In the genomic region with DNA sequence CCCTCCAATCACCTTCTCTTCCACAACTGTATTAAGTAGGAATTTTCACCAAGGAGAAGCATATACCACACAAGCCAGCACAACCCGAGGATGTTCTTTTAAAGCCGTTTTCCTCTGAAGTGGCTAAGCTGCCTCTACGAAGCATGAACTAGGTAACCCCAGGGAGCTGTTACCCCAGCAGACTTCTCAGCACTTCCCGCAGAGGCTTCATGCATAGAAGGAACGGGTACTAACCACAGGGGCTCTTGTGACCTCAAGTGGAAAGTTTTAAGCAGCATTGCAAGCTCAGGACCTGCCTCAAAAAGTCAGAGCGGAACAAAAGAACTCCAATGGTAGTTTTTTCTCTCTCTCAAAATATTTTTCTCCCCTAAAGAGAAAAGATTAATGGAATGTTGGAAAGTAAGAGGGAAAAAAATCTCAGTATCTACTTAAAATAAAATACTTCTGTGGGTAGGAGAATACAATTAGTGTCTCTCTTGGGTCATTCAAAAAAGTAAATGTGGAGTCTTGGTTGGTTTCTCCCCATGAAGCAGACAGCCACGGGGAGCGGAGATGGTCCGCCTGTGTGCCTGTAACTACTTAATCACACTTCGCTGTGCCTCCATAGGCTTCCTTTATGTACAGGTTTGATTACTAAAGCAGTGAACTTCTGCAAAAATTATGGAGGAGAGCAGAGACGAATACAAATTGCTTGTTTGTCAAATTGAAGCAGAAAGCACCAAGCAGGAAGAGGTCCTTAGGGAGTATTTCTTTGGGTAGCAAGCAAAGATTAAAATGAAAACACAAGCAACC, we compare ENCODE assay signal across 8 cellular contexts. TPM values are rescaled to one million over a fixed set of nuclear protein-coding genes. Genes with fewer than 3 reads are reported as not detected.
DNase-seq lines count a peak whose midpoint lies in the region; ATAC-seq and TF ChIP-seq lines count a peak whose summit lies in the region.

No MANE protein-coding gene starts in this region.

- H3K27me3 ChIP-seq in body of pancreas = no peaks in the 10 kb centered on the region

- no peak overlapping the region for H3K4me3 ChIP-seq in body of pancreas

- ATAC-seq in GM19035 (IDR thresholded peaks at IDR 0.05; ENCODE audit: unreplicated experiment) (peak; percentile 59), HG03066 (IDR thresholded peaks at IDR 0.05; ENCODE audit: low read depth, unreplicated experiment) (peak; percentile 89), body of pancreas (no peak), HG03025 (IDR thresholded peaks at IDR 0.05; ENCODE audit: low FRiP score, unreplicated experiment) (no peak)

- peaks cover 6% of the 10 kb centered on the region for H3K4me1 ChIP-seq in body of pancreas

- TF ChIP-seq CTCF in body of pancreas (IDR thresholded peaks at IDR 0.05) = no peak

- H3K36me3 ChIP-seq in body of pancreas (replicated peaks in 1 of 2; ENCODE audit: insufficient read depth in 1 of 2, low read depth in 2 of 2) = peaks cover 0 to 8% of the 10 kb centered on the region in 2 donors

- in situ Hi-C loops in ACHN (cut with HindIII; ENCODE audit: low pct_ligation_motif_present, low pct_unique_long_range_greater_than_20kb, low sequenced_read_pairs) = no loop called here

- WGBS in body of pancreas, 2 donors = 76 to 81% methylated on average over 11 of the region's 11 CpGs

- peak; percentile 9 to 40 for DNase-seq in activated CD4-positive, alpha-beta T cell treated with anti-CD3 and anti-CD28 coated beads, Interleukin-2, amount 50 U/mL, for 48 hours
- DNase-seq in medulla oblongata (ENCODE audit: extremely low spot score) = peak; percentile 48
- DNase-seq in ACHN = no peak
- DNase-seq in cardiac septum (ENCODE audit: low spot score) = no peak
- no peak for DNase-seq in body of pancreas

- no peak overlapping the region for H3K27ac ChIP-seq in body of pancreas

- TF ChIP-seq POLR2A in body of pancreas (IDR thresholded peaks at IDR 0.05) = no peak

- no peaks in the 10 kb centered on the region for H3K9me3 ChIP-seq in body of pancreas

- intact Hi-C loops in cardiac septum (cut with DNase I) = no loop called here
- intact Hi-C loops in body of pancreas (cut with DNase I) = no loop called here

RNA-seq across cellular contexts. Expression of gene STX6, which starts 40.9 kb away (rescaled TPM):
- total RNA-seq in cardiac septum = 8.3 TPM
- total RNA-seq in body of pancreas = 10 to 100 TPM in 1 of 2 donors, 1 to 10 TPM in 1; 8.6 to 10.9 TPM

RNA-seq across cellular contexts. Expression of gene MR1, which starts 52.0 kb away (rescaled TPM):
- total RNA-seq in cardiac septum = 4.6 TPM
- total RNA-seq in body of pancreas = 1 to 10 TPM; 2.3 to 4.9 TPM

Comparison
In these comparisons a context has a peak if more than half of its experiments do, and no peak if none do; other contexts are left out.
1. ATAC-seq: peak in GM19035 (single experiment) and HG03066 (single experiment); none in body of pancreas (single experiment) and HG03025 (single experiment).
2. DNase-seq: peak in activated CD4-positive, alpha-beta T cell treated with anti-CD3 and anti-CD28 coated beads, Interleukin-2, amount 50 U/mL, for 48 hours (2 of 2) and medulla oblongata (single experiment); none in ACHN (single experiment), cardiac septum (single experiment) and body of pancreas (0 of 4).